31 cellular contexts compared by ENCODE assay signal in the genomic region with DNA sequence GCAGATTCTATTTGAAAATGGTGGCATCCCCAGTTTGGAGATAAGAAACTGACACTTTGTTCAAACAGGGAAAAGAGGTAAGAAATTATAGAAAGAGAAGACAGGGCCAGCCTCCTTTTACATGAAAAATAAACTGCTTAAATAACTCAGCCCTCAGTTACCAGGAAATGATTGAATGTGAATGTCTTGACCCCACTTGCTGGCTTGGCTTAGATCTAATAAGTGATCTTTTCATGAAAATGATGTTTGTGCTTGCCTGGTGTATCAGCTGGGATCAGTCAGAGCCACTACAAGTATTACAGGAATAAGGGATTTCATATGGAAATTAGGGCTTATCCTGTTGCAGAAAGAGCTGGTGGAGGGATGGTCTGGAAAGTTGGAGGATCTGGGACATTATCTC.
"Had no signal": no experiment of that assay in that cellular context is flagged by ENCODE, and none has a peak within 500 bp of the region (broad histone marks: within the 10 kb centered on the region; RNA-seq: fewer than 3 reads in every experiment).

No MANE protein-coding gene starts in this region.

- DNase-seq: naive B cell; naive thymus-derived CD8-positive, alpha-beta T cell; occipital lobe; ovary; posterior cingulate gyrus; psoas muscle; right cardiac atrium; right lobe of liver; spleen; stimulated activated CD4-positive, alpha-beta T cell treated with anti-CD3 and anti-CD28 coated beads, Interleukin-12 subunit alpha, Interleukin-12 subunit beta, amount 100 ng/mL, for 4 hours; stimulated activated CD4-positive, alpha-beta T cell treated with anti-CD3 and anti-CD28 coated beads, Interleukin-1b, Interleukin-23, amount 100 ng/mL, for 48 hours; stimulated activated CD4-positive, alpha-beta T cell treated with anti-CD3 and anti-CD28 coated beads, Interleukin-4, amount 100 ng/mL, for 1 hour; stimulated activated CD4-positive, alpha-beta T cell treated with anti-CD3 and anti-CD28 coated beads, Interleukin-4, amount 100 ng/mL, for 4 hours; stimulated activated CD8-positive, alpha-beta memory T cell treated with anti-CD3 and anti-CD28 coated beads, Interleukin-4, amount 100 ng/mL, for 48 hours; stimulated activated naive CD4-positive, alpha-beta T cell; stimulated activated naive CD8-positive, alpha-beta T cell treated with anti-CD3 and anti-CD28 coated beads, Interleukin-15, amount 100 ng/mL, for 72 hours; stimulated activated naive CD8-positive, alpha-beta T cell treated with anti-CD3 and anti-CD28 coated beads, Interleukin-15, Interleukin-2, amounts not matched to agents 100 U/mL and 50 U/mL, for 24 hours; substantia nigra; testis; tibial artery; transverse colon; upper lobe of right lung; uterus had no signal

- H3K4me3 ChIP-seq: neural progenitor cell, ovary, psoas muscle, right lobe of liver, skin epidermis, smooth muscle cell, spleen, suprapubic skin, testis, tibial artery, transverse colon, upper lobe of right lung, uterus had no signal

- H3K36me3 Mint-ChIP-seq: naive B cell; naive thymus-derived CD8-positive, alpha-beta T cell; natural killer cell treated with Interleukin-12 subunit alpha and Interleukin-12 subunit beta and Interleukin-15 and Interleukin-18, amount 100 ng/mL, for 72 hours; stimulated activated memory B cell treated with anti-CD40 and anti-IgM and Interleukin-4, amounts not matched to agents 10 μg/mL and 1 μg/mL and 100 μg/mL, for 72 hours had no signal

- ATAC-seq: naive thymus-derived CD8-positive, alpha-beta T cell; natural killer cell treated with Interleukin-12 subunit alpha and Interleukin-12 subunit beta and Interleukin-15 and Interleukin-18, amount 100 ng/mL, for 72 hours; psoas muscle; right cardiac atrium; right lobe of liver; stimulated activated memory B cell treated with anti-CD40 and anti-IgM and Interleukin-4, amounts not matched to agents 10 μg/mL and 1 μg/mL and 100 μg/mL, for 72 hours; stimulated activated naive CD8-positive, alpha-beta T cell treated with anti-CD3 and anti-CD28 coated beads, Interleukin-15, amount 100 ng/mL, for 72 hours; stimulated activated naive CD8-positive, alpha-beta T cell treated with anti-CD3 and anti-CD28 coated beads, Interleukin-15, Interleukin-2, amounts not matched to agents 100 U/mL and 50 U/mL, for 24 hours; upper lobe of right lung had no signal

- H3K4me1 Mint-ChIP-seq: naive B cell; naive thymus-derived CD8-positive, alpha-beta T cell; stimulated activated memory B cell treated with anti-CD40 and anti-IgM and Interleukin-4, amounts not matched to agents 10 μg/mL and 1 μg/mL and 100 μg/mL, for 72 hours; stimulated activated naive CD8-positive, alpha-beta T cell treated with anti-CD3 and anti-CD28 coated beads, Interleukin-15, amount 100 ng/mL, for 72 hours had no signal

- H3K27ac Mint-ChIP-seq: naive B cell; naive thymus-derived CD8-positive, alpha-beta T cell; natural killer cell treated with Interleukin-12 subunit alpha and Interleukin-12 subunit beta and Interleukin-15 and Interleukin-18, amount 100 ng/mL, for 72 hours; neural progenitor cell; stimulated activated memory B cell treated with anti-CD40 and anti-IgM and Interleukin-4, amounts not matched to agents 10 μg/mL and 1 μg/mL and 100 μg/mL, for 72 hours; type B pancreatic cell had no signal

- H3K27me3 Mint-ChIP-seq: progenitor cell of endocrine pancreas, type B pancreatic cell had no signal

- H3K9me3 Mint-ChIP-seq: naive B cell; naive thymus-derived CD8-positive, alpha-beta T cell; natural killer cell treated with Interleukin-12 subunit alpha and Interleukin-12 subunit beta and Interleukin-15 and Interleukin-18, amount 100 ng/mL, for 72 hours; neural progenitor cell; stimulated activated naive CD8-positive, alpha-beta T cell treated with anti-CD3 and anti-CD28 coated beads, Interleukin-15, amount 100 ng/mL, for 72 hours had no signal

- H3K4me3 Mint-ChIP-seq: naive B cell; naive thymus-derived CD8-positive, alpha-beta T cell; natural killer cell treated with Interleukin-12 subunit alpha and Interleukin-12 subunit beta and Interleukin-15 and Interleukin-18, amount 100 ng/mL, for 72 hours; neural progenitor cell; stimulated activated memory B cell treated with anti-CD40 and anti-IgM and Interleukin-4, amounts not matched to agents 10 μg/mL and 1 μg/mL and 100 μg/mL, for 72 hours; stimulated activated naive CD8-positive, alpha-beta T cell treated with anti-CD3 and anti-CD28 coated beads, Interleukin-15, amount 100 ng/mL, for 72 hours; type B pancreatic cell had no signal
